1 cellular context compared by ENCODE assay signal in the genomic region with DNA sequence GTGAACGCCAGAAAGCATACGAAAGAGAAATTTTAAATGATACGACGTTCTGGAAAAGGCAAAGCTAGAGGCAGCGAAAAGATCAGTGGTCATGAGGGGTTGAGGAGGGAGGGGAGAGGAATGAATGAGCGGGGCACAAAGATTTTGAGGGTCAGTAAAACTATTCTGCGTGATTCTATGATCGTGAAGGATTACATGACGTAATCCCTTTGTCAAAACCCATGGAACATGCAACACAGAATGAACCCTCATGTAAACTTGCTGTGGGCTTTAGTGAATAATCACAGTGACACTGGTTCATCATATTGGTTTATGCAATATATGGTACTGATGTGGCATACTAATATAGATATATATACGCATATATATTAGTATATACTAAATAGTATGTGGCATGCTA.
A peak's percentile ranks its signal among the peaks of the same experiment; 100 is the strongest.
TF ChIP-seq lines count a peak whose summit lies in the region.

No MANE protein-coding gene starts in this region.

TF ChIP-seq in GM12878, 131 proteins besides CTCF, POLR2A, EP300 and RAD21:
- TF ChIP-seq FOS (IDR thresholded peaks at IDR 0.05; ENCODE audit: borderline replicate concordance, extremely low read depth, insufficient read length) (no peak), ATF7 (IDR thresholded peaks at IDR 0.05; ENCODE audit: low read depth) (0 out of 2 replicates have a peak, but pooled peaks have one; percentile 24)
